1 cellular context compared by ENCODE assay signal in the genomic region with DNA sequence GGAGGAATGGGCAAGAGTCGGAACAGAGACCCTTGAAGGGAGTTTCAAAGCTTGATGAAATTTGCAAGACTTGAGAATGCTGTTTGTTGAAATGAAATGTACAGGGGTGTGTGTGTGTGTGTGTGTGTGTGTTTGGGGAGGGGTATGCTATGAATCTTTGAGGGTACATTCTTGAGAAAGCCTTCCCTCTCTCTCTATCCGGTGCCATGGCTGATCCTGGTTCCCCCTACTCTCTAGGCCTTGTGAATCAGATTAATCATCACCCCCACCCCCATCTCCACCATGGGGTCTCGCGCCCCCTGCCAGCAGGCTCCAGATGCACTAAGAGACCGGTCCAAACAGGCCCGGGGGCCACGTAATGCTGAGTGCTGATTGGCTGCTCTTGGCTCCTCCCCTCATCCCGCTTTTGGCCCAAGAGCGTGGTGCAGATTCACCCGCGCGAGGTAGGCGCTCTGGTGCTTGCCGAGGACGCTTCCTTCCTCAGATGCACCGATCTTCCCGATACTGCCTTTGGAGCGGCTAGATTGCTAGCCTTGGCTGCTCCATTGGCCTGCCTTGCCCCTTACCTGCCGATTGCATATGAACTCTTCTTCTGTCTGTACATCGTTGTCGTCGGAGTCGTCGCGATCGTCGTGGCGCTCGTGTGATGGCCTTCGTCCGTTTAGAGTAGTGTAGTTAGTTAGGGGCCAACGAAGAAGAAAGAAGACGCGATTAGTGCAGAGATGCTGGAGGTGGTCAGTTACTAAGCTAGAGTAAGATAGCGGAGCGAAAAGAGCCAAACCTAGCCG.
TF ChIP-seq lines count a peak whose summit lies in the region.

TSS of gene HTR2C (plus strand) at position 441 of the 788 bp plus-strand sequence. CDS start 142,851 bp downstream, outside the sequence.

TF ChIP-seq in H1, 55 proteins besides CTCF, POLR2A, EP300 and RAD21:
- no peak for TF ChIP-seq BRCA1 (IDR thresholded peaks at IDR 0.05; ENCODE audit: low read depth, low read length)
- TF ChIP-seq JUND (IDR thresholded peaks at IDR 0.05; ENCODE audit: low read length), result no peak
- no peak for TF ChIP-seq SIX5 (IDR thresholded peaks at IDR 0.05; ENCODE audit: low read depth, low read length)
- TF ChIP-seq SP1 (IDR thresholded peaks at IDR 0.05; ENCODE audit: low read depth, low read length), result no peak
- TF ChIP-seq HDAC6 (IDR thresholded peaks at IDR 0.05; ENCODE audit: low read depth, low read length), result no peak
- TF ChIP-seq SP4 (IDR thresholded peaks at IDR 0.05; ENCODE audit: low read length), result no peak
- no peak for TF ChIP-seq NANOG (IDR thresholded peaks at IDR 0.05; ENCODE audit: insufficient read depth, low read depth, low read length, poor library complexity, severe bottlenecking)
- TF ChIP-seq, protein P1, sequence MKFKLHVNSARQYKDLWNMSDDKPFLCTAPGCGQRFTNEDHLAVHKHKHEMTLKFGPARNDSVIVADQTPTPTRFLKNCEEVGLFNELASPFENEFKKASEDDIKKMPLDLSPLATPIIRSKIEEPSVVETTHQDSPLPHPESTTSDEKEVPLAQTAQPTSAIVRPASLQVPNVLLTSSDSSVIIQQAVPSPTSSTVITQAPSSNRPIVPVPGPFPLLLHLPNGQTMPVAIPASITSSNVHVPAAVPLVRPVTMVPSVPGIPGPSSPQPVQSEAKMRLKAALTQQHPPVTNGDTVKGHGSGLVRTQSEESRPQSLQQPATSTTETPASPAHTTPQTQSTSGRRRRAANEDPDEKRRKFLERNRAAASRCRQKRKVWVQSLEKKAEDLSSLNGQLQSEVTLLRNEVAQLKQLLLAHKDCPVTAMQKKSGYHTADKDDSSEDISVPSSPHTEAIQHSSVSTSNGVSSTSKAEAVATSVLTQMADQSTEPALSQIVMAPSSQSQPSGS (IDR thresholded peaks at IDR 0.05; ENCODE audit: low read length), result no peak
- no peak for TF ChIP-seq FOSL1 (IDR thresholded peaks at IDR 0.05; ENCODE audit: insufficient read depth, low read depth, low read length)
- no peak for TF ChIP-seq CTBP2 (IDR thresholded peaks at IDR 0.05; ENCODE audit: borderline replicate concordance, insufficient read depth, insufficient read length, low read length)
- 0 out of 2 replicates have a peak, but pooled peaks have one; percentile 6 for TF ChIP-seq BACH1 (IDR thresholded peaks at IDR 0.05; ENCODE audit: low read length)
- no peak for TF ChIP-seq GTF2F1 (IDR thresholded peaks at IDR 0.05; ENCODE audit: borderline replicate concordance, low read depth, low read length)
- TF ChIP-seq CHD2 (IDR thresholded peaks at IDR 0.05; ENCODE audit: low read length), result no peak
- TF ChIP-seq ZNF274 (IDR thresholded peaks at IDR 0.05; ENCODE audit: borderline replicate concordance, extremely low read depth, low read length), result no peak
- no peak for TF ChIP-seq GABPA (IDR thresholded peaks at IDR 0.05; ENCODE audit: borderline replicate concordance, insufficient read depth, low read length)
- TF ChIP-seq SP2 (IDR thresholded peaks at IDR 0.05; ENCODE audit: low read length), result no peak
- no peak for TF ChIP-seq CHD7 (IDR thresholded peaks at IDR 0.05; ENCODE audit: insufficient replicate concordance, low read length)
- TF ChIP-seq, protein P2, sequence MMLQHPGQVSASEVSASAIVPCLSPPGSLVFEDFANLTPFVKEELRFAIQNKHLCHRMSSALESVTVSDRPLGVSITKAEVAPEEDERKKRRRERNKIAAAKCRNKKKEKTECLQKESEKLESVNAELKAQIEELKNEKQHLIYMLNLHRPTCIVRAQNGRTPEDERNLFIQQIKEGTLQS (IDR thresholded peaks at IDR 0.05; ENCODE audit: insufficient read depth, low read depth, low read length), result no peak
- no peak for TF ChIP-seq SIN3A (conservative IDR thresholded peaks at IDR 0.05 in 1 of 2, IDR thresholded peaks at IDR 0.05 in 1 of 2; ENCODE audit: low read depth in 1 of 2, low read length in 2 of 2)
- 0 out of 2 replicates have a peak, but pooled peaks have one; percentile 6 for TF ChIP-seq SUZ12 (IDR thresholded peaks at IDR 0.05; ENCODE audit: low read length)
- TF ChIP-seq SAP30 (IDR thresholded peaks at IDR 0.05; ENCODE audit: insufficient read depth, insufficient replicate concordance, low read length), result no peak
- no peak for TF ChIP-seq HDAC2 (IDR thresholded peaks at IDR 0.05; ENCODE audit: borderline replicate concordance in 1 of 2, low read depth in 2 of 2, low read length in 2 of 2)
- no peak for TF ChIP-seq KDM5A (IDR thresholded peaks at IDR 0.05; ENCODE audit: low read length)
- TF ChIP-seq TEAD4 (IDR thresholded peaks at IDR 0.05; ENCODE audit: low read depth, low read length), result no peak
- no peak for TF ChIP-seq CREB1 (IDR thresholded peaks at IDR 0.05)
- TF ChIP-seq E2F6 (IDR thresholded peaks at IDR 0.05), result peak; percentile 73
- TF ChIP-seq MAFK (IDR thresholded peaks at IDR 0.05; ENCODE audit: low read depth, low read length), result no peak
- TF ChIP-seq EGR1 (IDR thresholded peaks at IDR 0.05; ENCODE audit: borderline replicate concordance, low read depth, low read length), result no peak
- no peak for TF ChIP-seq RBBP5 (IDR thresholded peaks at IDR 0.05; ENCODE audit: borderline replicate concordance, low read depth, low read length)
- TF ChIP-seq TBP (IDR thresholded peaks at IDR 0.05; ENCODE audit: low read depth, low read length), result no peak; the same call in 1 of the 2 replicates
- no peak for TF ChIP-seq YY1 (IDR thresholded peaks at IDR 0.05; ENCODE audit: low read depth, low read length)
- TF ChIP-seq MAX (IDR thresholded peaks at IDR 0.05), result peak; percentile 90
- TF ChIP-seq ASH2L (IDR thresholded peaks at IDR 0.05; ENCODE audit: low read length), result peak; percentile 50
- TF ChIP-seq CBX5 (IDR thresholded peaks at IDR 0.05; ENCODE audit: low read depth, low read length), result no peak
- TF ChIP-seq SIRT6 (IDR thresholded peaks at IDR 0.05; ENCODE audit: low read length), result no peak
- TF ChIP-seq RFX5 (IDR thresholded peaks at IDR 0.05; ENCODE audit: borderline replicate concordance, low read depth, low read length), result no peak
- no peak for TF ChIP-seq CEBPB (IDR thresholded peaks at IDR 0.05; ENCODE audit: low read depth, low read length)
- no peak for TF ChIP-seq RXRA (IDR thresholded peaks at IDR 0.05; ENCODE audit: insufficient read depth, low read depth, low read length)
- TF ChIP-seq TAF7 (optimal IDR thresholded peaks at IDR 0.05; ENCODE audit: borderline replicate concordance, low read depth, low read length), result no peak
- no peak for TF ChIP-seq TCF12 (IDR thresholded peaks at IDR 0.05; ENCODE audit: low read depth, low read length)
- TF ChIP-seq KDM1A (IDR thresholded peaks at IDR 0.05; ENCODE audit: borderline replicate concordance, low read length), result no peak
- peak; percentile 29; the same call in 1 of the 2 replicates for TF ChIP-seq POLR2AphosphoS5 (IDR thresholded peaks at IDR 0.05; ENCODE audit: low read depth, low read length)
- no peak for TF ChIP-seq TAF1 (IDR thresholded peaks at IDR 0.05; ENCODE audit: low read depth, low read length)
- no peak for TF ChIP-seq KDM4A (IDR thresholded peaks at IDR 0.05; ENCODE audit: low read depth, low read length, severe bottlenecking)
- TF ChIP-seq NRF1 (IDR thresholded peaks at IDR 0.05; ENCODE audit: low read depth, low read length), result no peak
TF ChIP-seq in H1: peak in this region for 6.
